Comparison of ENCODE assay signal across 17 cellular contexts in genomic region chr9:123658792-123659191, GRCh38.
DNase-seq lines count a peak whose midpoint lies in the region; ATAC-seq, FAIRE-seq and TF ChIP-seq lines count a peak whose summit lies in the region.
"Had no signal": no experiment of that assay in that cellular context is flagged by ENCODE, and none has a peak within 500 bp of the region (broad histone marks: within the 10 kb centered on the region; RNA-seq: fewer than 3 reads in every experiment).

No MANE protein-coding gene starts in this region.

- H3K27ac ChIP-seq in OCI-LY3 (ENCODE audit: low read length) (0 out of 2 replicates have a peak overlapping the region, but pooled peaks have one; percentile 10), lower lobe of right lung (no peak overlapping the region)
- H3K27ac ChIP-seq: dorsolateral prefrontal cortex, neural progenitor cell, SJCRH30 had no signal

- H3K4me3 ChIP-seq in OCI-LY3 (ENCODE audit: low read length) (no peak overlapping the region), lower lobe of right lung (no peak overlapping the region)
- H3K4me3 ChIP-seq: dorsolateral prefrontal cortex, neural progenitor cell, SJCRH30 had no signal

- no peak for TF ChIP-seq CTCF in OCI-LY3 (IDR thresholded peaks at IDR 0.05; ENCODE audit: low read depth, low read length)
- no peak for TF ChIP-seq CTCF in lower lobe of right lung (IDR thresholded peaks at IDR 0.05)

- H3K36me3 ChIP-seq in OCI-LY3 (replicated peaks; ENCODE audit: low read depth, low read length) (peaks cover 22% of the 10 kb centered on the region), lower lobe of right lung (no peaks in the 10 kb centered on the region)

- no peak overlapping the region for H2AFZ ChIP-seq in OCI-LY3 (ENCODE audit: low read depth, low read length)
- H2AFZ ChIP-seq: neural progenitor cell had no signal

- H3K4me1 ChIP-seq in OCI-LY3 (ENCODE audit: low read length) (peaks cover 41% of the 10 kb centered on the region), lower lobe of right lung (no peaks in the 10 kb centered on the region)

- H3K9ac ChIP-seq in OCI-LY3 (ENCODE audit: low read length), result no peak overlapping the region
- H3K9ac ChIP-seq: neural progenitor cell had no signal

- peaks cover 3% of the 10 kb centered on the region; the same call in 1 of the 2 replicates for H4K20me1 ChIP-seq in OCI-LY3 (ENCODE audit: insufficient read depth, low read length)

- no peaks in the 10 kb centered on the region for H3K79me2 ChIP-seq in OCI-LY3 (ENCODE audit: low read length)

- peak overlapping the region; percentile 40 for H3K4me2 ChIP-seq in OCI-LY3 (ENCODE audit: low read length)
- H3K4me2 ChIP-seq: neural progenitor cell had no signal

- intact Hi-C loops in lower lobe of right lung (cut with DNase I), result no loop called here

- ATAC-seq in GM21529 (IDR thresholded peaks at IDR 0.05; ENCODE audit: unreplicated experiment) (peak; percentile 65), lower lobe of right lung (no peak), GM18498 (IDR thresholded peaks at IDR 0.05; ENCODE audit: unreplicated experiment) (no peak), HG03469 (IDR thresholded peaks at IDR 0.05; ENCODE audit: unreplicated experiment) (no peak)
- ATAC-seq: activated CD8-positive, alpha-beta memory T cell treated with anti-CD3 and anti-CD28 coated beads, Interleukin-2, amount 10 ng/mL, durations not matched to agents 7 days and 5 days; sciatic nerve had no signal

- H3K9me3 ChIP-seq in OCI-LY3 (ENCODE audit: insufficient read depth, low read length) (peaks cover 6% of the 10 kb centered on the region; the same call in 1 of the 2 replicates), lower lobe of right lung (no peaks in the 10 kb centered on the region)

- FAIRE-seq in GM12891 (lab: Jason Lieb, UNC), result peak; percentile 78

- no peak for TF ChIP-seq POLR2A in GM12891 (IDR thresholded peaks at IDR 0.05; ENCODE audit: low read depth, low read length)

- DNase-seq in GM12891 (ENCODE audit: insufficient read length, low spot score) (no peak), iris pigment epithelial cell (ENCODE audit: low read depth) (peak; percentile 14), lower lobe of right lung (no peak), NCI-H1694 (lab: John Stamatoyannopoulos, UW) (no peak)
- DNase-seq: activated CD8-positive, alpha-beta memory T cell treated with anti-CD3 and anti-CD28 coated beads, Interleukin-2, amount 10 ng/mL, durations not matched to agents 7 days and 5 days; activated naive CD4-positive, alpha-beta T cell; dorsolateral prefrontal cortex; HFFc6; NCI-H1436 treated with DMSO at 0.1 percent for 48 hours; SJCRH30; stimulated activated CD4-positive, alpha-beta T cell treated with anti-CD3 and anti-CD28 coated beads, Interleukin-4, amount 100 ng/mL, for 24 hours had no signal

- H3K27me3 ChIP-seq in OCI-LY3 (ENCODE audit: low read depth, low read length) (no peaks in the 10 kb centered on the region), lower lobe of right lung (ENCODE audit: low read depth) (no peaks in the 10 kb centered on the region)
- H3K27me3 ChIP-seq: dorsolateral prefrontal cortex, neural progenitor cell, SJCRH30 had no signal

TF ChIP-seq in GM12891, 5 proteins besides CTCF, POLR2A, EP300 and RAD21:
- TF ChIP-seq PAX5 (IDR thresholded peaks at IDR 0.05; ENCODE audit: insufficient read depth, low read length, severe bottlenecking) (no peak), SPI1 (IDR thresholded peaks at IDR 0.05; ENCODE audit: low read depth, low read length) (peak; percentile 71)
TF ChIP-seq in GM12891: peak in this region for 1.
